ENCODE assay signal across 15 cellular contexts in genomic region chr11:19080579-19080993, GRCh38. TPM values are rescaled to one million over a fixed set of nuclear protein-coding genes. Genes with fewer than 3 reads are reported as not detected.
DNase-seq lines count a peak whose midpoint lies in the region; ATAC-seq and TF ChIP-seq lines count a peak whose summit lies in the region.
"Had no signal": no experiment of that assay in that cellular context is flagged by ENCODE, and none has a peak within 500 bp of the region (broad histone marks: within the 10 kb centered on the region; RNA-seq: fewer than 3 reads in every experiment).

No MANE protein-coding gene starts in this region.

- no peak for TF ChIP-seq POLR2A in esophagus muscularis mucosa (IDR thresholded peaks at IDR 0.05; ENCODE audit: low read depth)

- no peaks in the 10 kb centered on the region for H3K9me3 Mint-ChIP-seq in CD8-positive, alpha-beta T cell
- H3K9me3 Mint-ChIP-seq: activated T-cell treated with anti-CD3 and anti-CD28 coated beads, Interleukin-2, amount 50 U/mL, for 4 hours had no signal

- no peak for TF ChIP-seq EP300 in esophagus muscularis mucosa (IDR thresholded peaks at IDR 0.05)

- no peak overlapping the region for H3K27ac Mint-ChIP-seq in CD8-positive, alpha-beta T cell

- POLR2A ChIA-PET in CD8-positive, alpha-beta T cell (lab: Charles Lee): no interaction called here

- intact Hi-C loops in esophagus muscularis mucosa (cut with DNase I): no loop called here
- intact Hi-C loops in CD8-positive, alpha-beta T cell (cut with DNase I, micrococcal nuclease): no loop called here

- no peaks in the 10 kb centered on the region for H3K9me3 ChIP-seq in esophagus muscularis mucosa
- no peaks in the 10 kb centered on the region for H3K9me3 ChIP-seq in CD8-positive, alpha-beta T cell (ENCODE audit: low read length)
- H3K9me3 ChIP-seq: SJCRH30, upper lobe of left lung had no signal

- 87% methylated on average over 6 of the region's 6 CpGs for WGBS in esophagus muscularis mucosa

- H3K27me3 ChIP-seq in esophagus muscularis mucosa: peaks cover 0 to 4% (median 0%) of the 10 kb centered on the region in 4 donors
- no peaks in the 10 kb centered on the region for H3K27me3 ChIP-seq in CD8-positive, alpha-beta T cell (ENCODE audit: insufficient read depth, low read length)
- H3K27me3 ChIP-seq: SJCRH30, upper lobe of left lung had no signal

- no peaks in the 10 kb centered on the region for H3K36me3 Mint-ChIP-seq in CD8-positive, alpha-beta T cell

- peaks cover 3% of the 10 kb centered on the region for H3K4me1 Mint-ChIP-seq in CD8-positive, alpha-beta T cell (ENCODE audit: low read depth)

- CTCF ChIA-PET in CD8-positive, alpha-beta T cell (lab: Charles Lee): interaction anchor here (3.4 kb wide), 1 partner anchor 9 kb away, joined by 24 read pairs; no protein-coding TSS in a partner anchor

- no peaks in the 10 kb centered on the region for H3K4me1 ChIP-seq in esophagus muscularis mucosa
- H3K4me1 ChIP-seq in CD8-positive, alpha-beta T cell (ENCODE audit: insufficient read depth, low read length): no peaks in the 10 kb centered on the region
- H3K4me1 ChIP-seq: SJCRH30 had no signal

- no peak overlapping the region for H3K4me3 ChIP-seq in esophagus muscularis mucosa
- H3K4me3 ChIP-seq in CD8-positive, alpha-beta T cell (ENCODE audit: low read depth, low read length): no peak overlapping the region
- H3K4me3 ChIP-seq: SJCRH30, upper lobe of left lung had no signal

- no peak for ATAC-seq in CD8-positive, alpha-beta T cell
- ATAC-seq: activated T-cell treated with anti-CD3 and anti-CD28 coated beads, Interleukin-2, amount 50 U/mL, for 4 hours had no signal

- no peak overlapping the region for H3K4me3 Mint-ChIP-seq in CD8-positive, alpha-beta T cell
- H3K4me3 Mint-ChIP-seq: activated T-cell treated with anti-CD3 and anti-CD28 coated beads, Interleukin-2, amount 50 U/mL, for 4 hours had no signal

- H3K36me3 ChIP-seq in esophagus muscularis mucosa: no peaks in the 10 kb centered on the region
- H3K36me3 ChIP-seq in CD8-positive, alpha-beta T cell (ENCODE audit: insufficient read depth, low read length): no peaks in the 10 kb centered on the region
- H3K36me3 ChIP-seq: SJCRH30, upper lobe of left lung, WERI-Rb-1 had no signal

- DNase-seq in AG08395 (ENCODE audit: low spot score): peak; percentile 59
- peak; percentile 26 for DNase-seq in NCI-H69 (lab: John Stamatoyannopoulos, UW)
- DNase-seq in esophagus muscularis mucosa (ENCODE audit: extremely low spot score): peak; percentile 78
- DNase-seq in midbrain (lab: John Stamatoyannopoulos, UW): peak; percentile 30
- no peak for DNase-seq in CD8-positive, alpha-beta T cell
- no peak for DNase-seq in amniotic stem cell (lab: John Stamatoyannopoulos, UW)
- DNase-seq in retina: no peak
- DNase-seq in HUDEP-2 (lab: John Stamatoyannopoulos, UW; ENCODE audit: unreplicated experiment in 76 of 76): no peak
- DNase-seq: activated T-cell treated with anti-CD3 and anti-CD28 coated beads, Interleukin-2, amount 50 U/mL, for 4 hours; AML-193; NCI-H524; SJCRH30; WERI-Rb-1 had no signal

- peaks cover 16% of the 10 kb centered on the region for H3K27me3 Mint-ChIP-seq in CD8-positive, alpha-beta T cell (ENCODE audit: low read depth)

- H3K27ac ChIP-seq in esophagus muscularis mucosa (replicated peaks in 1 of 4): no peak overlapping the region
- no peak overlapping the region for H3K27ac ChIP-seq in CD8-positive, alpha-beta T cell (ENCODE audit: low read depth, low read length)
- H3K27ac ChIP-seq: SJCRH30, upper lobe of left lung, WERI-Rb-1 had no signal

- TF ChIP-seq CTCF in esophagus muscularis mucosa (IDR thresholded peaks at IDR 0.05): no peak
- TF ChIP-seq CTCF in CD8-positive, alpha-beta T cell (IDR thresholded peaks at IDR 0.05): no peak

RNA-seq across cellular contexts. Expression of gene MRGPRX2, which starts 20.1 kb away (rescaled TPM):
- under 1 TPM in 3 of 4 donors, not detected in 1; 0.23 to 0.83 (median 0.83) TPM for total RNA-seq in esophagus muscularis mucosa
- not detected for total RNA-seq in CD8-positive, alpha-beta T cell
- total RNA-seq: activated T-cell treated with anti-CD3 and anti-CD28 coated beads, Interleukin-2, amount 50 U/mL, for 4 hours; SJCRH30; skeletal muscle tissue had no signal

RNA-seq across cellular contexts. Expression of gene ZDHHC13, which starts 36.4 kb away (rescaled TPM):
- total RNA-seq in esophagus muscularis mucosa: 1 to 10 TPM; 4.1 to 5.5 (median 4.9) TPM
- total RNA-seq in CD8-positive, alpha-beta T cell: 1 to 10 TPM; 3.1 to 3.5 TPM

Comparison
In these comparisons a context has a peak if more than half of its experiments do, and no peak if none do; other contexts are left out.
1. DNase-seq: peak in AG08395 (single experiment), NCI-H69 (single experiment), esophagus muscularis mucosa (single experiment) and midbrain (single experiment); none in CD8-positive, alpha-beta T cell (0 of 7), amniotic stem cell (single experiment), retina (single experiment) and HUDEP-2 (0 of 76).